16 cellular contexts compared by ENCODE assay signal in genomic region chr7:14999331-14999730, GRCh38.
"Had no signal": no experiment of that assay in that cellular context is flagged by ENCODE, and none has a peak within 500 bp of the region (broad histone marks: within the 10 kb centered on the region; RNA-seq: fewer than 3 reads in every experiment).

No MANE protein-coding gene starts in this region.

- H3K27me3 ChIP-seq: brain microvascular endothelial cell, neutrophil, sigmoid colon, suprapubic skin had no signal

- H3K9me3 ChIP-seq: neutrophil, sigmoid colon, suprapubic skin had no signal

- H3K27ac ChIP-seq: brain microvascular endothelial cell, neutrophil, sigmoid colon, suprapubic skin had no signal

- H3K4me1 ChIP-seq: sigmoid colon, suprapubic skin had no signal

- DNase-seq: activated CD4-positive, alpha-beta T cell treated with anti-CD3 and anti-CD28 coated beads for 1 hour; activated CD4-positive, alpha-beta T cell treated with anti-CD3 and anti-CD28 coated beads, Interleukin-2, amount 50 U/mL, for 48 hours; activated CD8-positive, alpha-beta memory T cell treated with anti-CD3 and anti-CD28 coated beads, Interleukin-2, amount 10 ng/mL, durations not matched to agents 7 days and 5 days; activated gamma-delta T cell; activated naive CD8-positive, alpha-beta T cell treated with anti-CD3 and anti-CD28 coated beads for 36 hours; activated T-cell treated with anti-CD3 and anti-CD28 coated beads, Interleukin-2, amount 50 U/mL, for 4 hours; brain microvascular endothelial cell; hypothalamus; kidney glomerular epithelial cell; naive B cell; sigmoid colon; stimulated activated CD4-positive, alpha-beta T cell treated with anti-CD3 and anti-CD28 coated beads, Interleukin-12 subunit alpha, Interleukin-12 subunit beta, amount 100 ng/mL, for 4 hours; stimulated activated CD4-positive, alpha-beta T cell treated with anti-CD3 and anti-CD28 coated beads, Interleukin-2, amount 100 ng/mL, for 48 hours; stimulated activated naive CD8-positive, alpha-beta T cell treated with anti-CD3 and anti-CD28 coated beads, Interleukin-15, Interleukin-2, amounts not matched to agents 100 U/mL and 50 U/mL, for 24 hours had no signal

- ATAC-seq: activated CD8-positive, alpha-beta memory T cell treated with anti-CD3 and anti-CD28 coated beads, Interleukin-2, amount 10 ng/mL, durations not matched to agents 7 days and 5 days; activated T-cell treated with anti-CD3 and anti-CD28 coated beads, Interleukin-2, amount 50 U/mL, for 4 hours; stimulated activated naive CD8-positive, alpha-beta T cell treated with anti-CD3 and anti-CD28 coated beads, Interleukin-15, Interleukin-2, amounts not matched to agents 100 U/mL and 50 U/mL, for 24 hours had no signal

- H3K4me3 ChIP-seq: sigmoid colon, suprapubic skin had no signal

- H3K36me3 ChIP-seq: brain microvascular endothelial cell, neutrophil, sigmoid colon, suprapubic skin had no signal
